Comparison of ENCODE assay signal across 22 cellular contexts in genomic region chr9:4081549-4081895, GRCh38.
DNase-seq lines count a peak whose midpoint lies in the region; ATAC-seq and TF ChIP-seq lines count a peak whose summit lies in the region.
"Had no signal": no experiment of that assay in that cellular context is flagged by ENCODE, and none has a peak within 500 bp of the region (broad histone marks: within the 10 kb centered on the region; RNA-seq: fewer than 3 reads in every experiment).

No MANE protein-coding gene starts in this region.

- peak overlapping the region; percentile 26 for H2BK15ac ChIP-seq in mesenchymal stem cell (ENCODE audit: low read depth, poor library complexity, severe bottlenecking)

- H3K14ac ChIP-seq in mesenchymal stem cell (ENCODE audit: low read length in 2 of 2), result no peak overlapping the region

- no peak for ATAC-seq in activated CD8-positive, alpha-beta T cell treated with anti-CD3 and anti-CD28 coated beads, Interleukin-2, amount 10 ng/mL, durations not matched to agents 7 days and 5 days
- ATAC-seq in GM21619 (IDR thresholded peaks at IDR 0.05; ENCODE audit: unreplicated experiment), result no peak
- ATAC-seq: activated naive CD4-positive, alpha-beta T cell treated with anti-CD3 and anti-CD28 coated beads, Interleukin-2, amount 50 U/mL, for 72 hours; activated T-helper 17 cell treated with anti-CD3 and anti-CD28 coated beads, Interleukin-2, amount 50 U/mL, for 72 hours; left ventricle myocardium superior; sciatic nerve had no signal

- H3K23ac ChIP-seq in mesenchymal stem cell (ENCODE audit: low read length in 2 of 2), result no peak overlapping the region

- H2BK120ac ChIP-seq in mesenchymal stem cell (ENCODE audit: low read depth, low read length), result no peak overlapping the region

- H3K9me3 Mint-ChIP-seq in activated CD8-positive, alpha-beta T cell treated with anti-CD3 and anti-CD28 coated beads, Interleukin-2, amount 10 ng/mL, durations not matched to agents 7 days and 5 days (ENCODE audit: insufficient read depth), result no peaks in the 10 kb centered on the region
- H3K9me3 Mint-ChIP-seq: activated T-helper 17 cell treated with anti-CD3 and anti-CD28 coated beads, Interleukin-2, amount 50 U/mL, for 72 hours; stimulated activated naive CD8-positive, alpha-beta T cell treated with anti-CD3 and anti-CD28 coated beads, Interleukin-15, Interleukin-2, amounts not matched to agents 100 ng/mL and 50 ng/mL, for 24 hours had no signal

- POLR2A ChIA-PET in HEK293 (lab: Yijun Ruan, JAX), result no interaction called here
- POLR2A ChIA-PET in activated CD8-positive, alpha-beta T cell treated with anti-CD3 and anti-CD28 coated beads, Interleukin-2, amount 10 ng/mL, durations not matched to agents 7 days and 5 days (lab: Charles Lee), result no interaction called here

- no peak overlapping the region for H2BK5ac ChIP-seq in mesenchymal stem cell (ENCODE audit: low read depth, low read length, poor library complexity, severe bottlenecking)

- no peak for DNase-seq in dorsolateral prefrontal cortex
- DNase-seq in mesenchymal stem cell, result peak; percentile 74
- DNase-seq in brain microvascular endothelial cell, result no peak
- DNase-seq in NCI-H69 (lab: John Stamatoyannopoulos, UW), result no peak
- no peak for DNase-seq in activated CD8-positive, alpha-beta T cell treated with anti-CD3 and anti-CD28 coated beads, Interleukin-2, amount 10 ng/mL, durations not matched to agents 7 days and 5 days
- DNase-seq: activated CD4-positive, alpha-beta T cell treated with anti-CD3 and anti-CD28 coated beads, Interleukin-2, amount 50 U/mL, for 4 hours; activated CD8-positive, alpha-beta memory T cell treated with anti-CD3 and anti-CD28 coated beads, Interleukin-2, amount 50 U/mL, for 48 hours; CD4-positive, alpha-beta T cell; central memory CD4-positive, alpha-beta T cell; left ventricle myocardium superior; NCI-H187; NCI-H774; OCI-M1; T-helper 9 cell had no signal

- no peaks in the 10 kb centered on the region for H3K9me3 ChIP-seq in HEK293 (ENCODE audit: control insufficient read depth, insufficient read depth, low read depth, low read length)
- H3K9me3 ChIP-seq in mesenchymal stem cell (ENCODE audit: control insufficient read depth, low read length), result no peaks in the 10 kb centered on the region
- H3K9me3 ChIP-seq: tibial nerve had no signal

- no peak overlapping the region for H2AK5ac ChIP-seq in mesenchymal stem cell (ENCODE audit: low read length, severe bottlenecking)

- intact Hi-C loops in dorsolateral prefrontal cortex (cut with DNase I), result no loop called here

- H3K4me1 ChIP-seq in HEK293 (ENCODE audit: control insufficient read depth, insufficient read depth, low read length) (no peaks in the 10 kb centered on the region), mesenchymal stem cell (ENCODE audit: control insufficient read depth, insufficient read depth, low read depth, low read length) (peaks cover 6% of the 10 kb centered on the region)

- WGBS in mesenchymal stem cell, result 24% methylated on average over 2 of the region's 3 CpGs

- H3K18ac ChIP-seq in mesenchymal stem cell (ENCODE audit: low read depth in 1 of 2, low read length in 2 of 2), result peak overlapping the region in 1 of 2 experiments; percentile 55

- H3K4me3 ChIP-seq in HEK293 (ENCODE audit: low read depth, low read length) (no peak overlapping the region), dorsolateral prefrontal cortex (peak overlapping the region in 10 of 59 donors; percentile 7 to 37 (median 22)), mesenchymal stem cell (ENCODE audit: insufficient read depth in 1 of 2, low read depth in 1 of 2, low read length in 2 of 2) (no peak overlapping the region), brain microvascular endothelial cell (ENCODE audit: low read depth, low read length) (no peak overlapping the region)
- H3K4me3 ChIP-seq: neural progenitor cell, tibial nerve had no signal

- no peak overlapping the region for H3K4me2 ChIP-seq in mesenchymal stem cell (ENCODE audit: low read length, poor library complexity, severe bottlenecking)
- H3K4me2 ChIP-seq: neural progenitor cell had no signal

- peaks cover 25% of the 10 kb centered on the region for H3K79me1 ChIP-seq in mesenchymal stem cell (replicated peaks; ENCODE audit: low read length, poor library complexity, severe bottlenecking)

- no peak for TF ChIP-seq CTCF in HEK293 (tag by site-specific recombination; IDR thresholded peaks at IDR 0.05)
- TF ChIP-seq CTCF in dorsolateral prefrontal cortex (IDR thresholded peaks at IDR 0.05 in 54 of 56, conservative IDR thresholded peaks at IDR 0.05 in 2 of 56; ENCODE audit: low read depth in 1 of 56, partially characterized antibody in 56 of 56), result no peak
- TF ChIP-seq CTCF in brain microvascular endothelial cell (IDR thresholded peaks at IDR 0.05; ENCODE audit: low read depth, low read length, missing control alignments), result no peak

- peak overlapping the region; percentile 10 for H3K9ac ChIP-seq in mesenchymal stem cell (ENCODE audit: low read length)
- H3K9ac ChIP-seq: neural progenitor cell had no signal

- no peaks in the 10 kb centered on the region for H3K27me3 ChIP-seq in dorsolateral prefrontal cortex
- no peaks in the 10 kb centered on the region for H3K27me3 ChIP-seq in mesenchymal stem cell (ENCODE audit: control insufficient read depth in 1 of 2, insufficient read depth in 1 of 2, low read length in 2 of 2)
- H3K27me3 ChIP-seq in brain microvascular endothelial cell (replicated peaks), result no peaks in the 10 kb centered on the region
- H3K27me3 ChIP-seq: neural progenitor cell, tibial nerve had no signal

- in situ Hi-C loops in brain microvascular endothelial cell (cut with HindIII; ENCODE audit: low pct_ligation_motif_present, low sequenced_read_pairs), result no loop called here

- no peaks in the 10 kb centered on the region for H3K36me3 Mint-ChIP-seq in activated CD8-positive, alpha-beta T cell treated with anti-CD3 and anti-CD28 coated beads, Interleukin-2, amount 10 ng/mL, durations not matched to agents 7 days and 5 days (ENCODE audit: low read depth)

- peaks cover 5% of the 10 kb centered on the region for H3K27me3 Mint-ChIP-seq in activated CD8-positive, alpha-beta T cell treated with anti-CD3 and anti-CD28 coated beads, Interleukin-2, amount 10 ng/mL, durations not matched to agents 7 days and 5 days (ENCODE audit: low read depth)

- H4K8ac ChIP-seq in mesenchymal stem cell (ENCODE audit: low read length), result no peak overlapping the region

- no peak overlapping the region for H4K91ac ChIP-seq in mesenchymal stem cell (ENCODE audit: low read length)

- peak overlapping the region in 1 of 2 experiments; percentile 55 for H2BK12ac ChIP-seq in mesenchymal stem cell (ENCODE audit: low read length in 2 of 2)

- no peak overlapping the region for H3K27ac ChIP-seq in HEK293 (ENCODE audit: extremely low read depth, low read depth, low read length)
- H3K27ac ChIP-seq in dorsolateral prefrontal cortex, result peak overlapping the region in 30 of 59 donors; percentile 1 to 75 (median 37)
- H3K27ac ChIP-seq in mesenchymal stem cell (ENCODE audit: low read length, poor library complexity, severe bottlenecking), result no peak overlapping the region
- no peak overlapping the region for H3K27ac ChIP-seq in brain microvascular endothelial cell
- H3K27ac ChIP-seq: neural progenitor cell, tibial nerve had no signal

- H3K27ac Mint-ChIP-seq in activated CD8-positive, alpha-beta T cell treated with anti-CD3 and anti-CD28 coated beads, Interleukin-2, amount 10 ng/mL, durations not matched to agents 7 days and 5 days, result no peak overlapping the region
- H3K27ac Mint-ChIP-seq: activated naive CD4-positive, alpha-beta T cell treated with anti-CD3 and anti-CD28 coated beads, Interleukin-2, amount 50 U/mL, for 72 hours; activated T-helper 17 cell treated with anti-CD3 and anti-CD28 coated beads, Interleukin-2, amount 50 U/mL, for 72 hours; CD4-positive, alpha-beta T cell; neural progenitor cell; stimulated activated naive CD8-positive, alpha-beta T cell treated with anti-CD3 and anti-CD28 coated beads, Interleukin-15, Interleukin-2, amounts not matched to agents 100 ng/mL and 50 ng/mL, for 24 hours had no signal

- no peaks in the 10 kb centered on the region for H3K4me1 Mint-ChIP-seq in activated CD8-positive, alpha-beta T cell treated with anti-CD3 and anti-CD28 coated beads, Interleukin-2, amount 10 ng/mL, durations not matched to agents 7 days and 5 days (ENCODE audit: low read depth)
- H3K4me1 Mint-ChIP-seq: activated T-helper 17 cell treated with anti-CD3 and anti-CD28 coated beads, Interleukin-2, amount 50 U/mL, for 72 hours had no signal

- CTCF ChIA-PET in HEK293 (lab: Yijun Ruan, JAX), result interaction anchor here (1.1 to 1.5 kb wide), 3 partner anchors 9 to 259 kb away, joined by 3 to 6 read pairs (median 5); no protein-coding TSS in a partner anchor
- CTCF ChIA-PET in activated CD8-positive, alpha-beta T cell treated with anti-CD3 and anti-CD28 coated beads, Interleukin-2, amount 10 ng/mL, durations not matched to agents 7 days and 5 days (lab: Charles Lee), result no interaction called here

- H2AFZ ChIP-seq in mesenchymal stem cell (ENCODE audit: low read depth, low read length), result no peak overlapping the region
- H2AFZ ChIP-seq: neural progenitor cell had no signal

- H3K4ac ChIP-seq in mesenchymal stem cell (ENCODE audit: low read depth in 1 of 2, low read length in 2 of 2), result no peak overlapping the region

- no peak overlapping the region for H3K4me3 Mint-ChIP-seq in activated CD8-positive, alpha-beta T cell treated with anti-CD3 and anti-CD28 coated beads, Interleukin-2, amount 10 ng/mL, durations not matched to agents 7 days and 5 days
- H3K4me3 Mint-ChIP-seq: activated T-helper 17 cell treated with anti-CD3 and anti-CD28 coated beads, Interleukin-2, amount 50 U/mL, for 72 hours; CD4-positive, alpha-beta T cell; neural progenitor cell; stimulated activated naive CD8-positive, alpha-beta T cell treated with anti-CD3 and anti-CD28 coated beads, Interleukin-15, Interleukin-2, amounts not matched to agents 100 ng/mL and 50 ng/mL, for 24 hours had no signal

- H3K36me3 ChIP-seq in HEK293 (ENCODE audit: control insufficient read depth in 2 of 2, insufficient read depth in 1 of 2, low read length in 2 of 2) (no peaks in the 10 kb centered on the region), mesenchymal stem cell (ENCODE audit: control insufficient read depth in 1 of 2, insufficient read depth in 2 of 2, low read depth in 1 of 2, low read length in 2 of 2) (peaks cover 3 to 7% of the 10 kb centered on the region in 2 experiments), brain microvascular endothelial cell (replicated peaks) (no peaks in the 10 kb centered on the region)
- H3K36me3 ChIP-seq: neural progenitor cell, tibial nerve had no signal

TF ChIP-seq in HEK293, 187 proteins besides CTCF, POLR2A, EP300 and RAD21 (continues in another document):
- TF ChIP-seq ZNF335 (tag by site-specific recombination; conservative IDR thresholded peaks at IDR 0.05), result no peak
- no peak for TF ChIP-seq YY1 (tag by site-specific recombination; IDR thresholded peaks at IDR 0.05)
- no peak for TF ChIP-seq ZNF521 (tag by site-specific recombination; IDR thresholded peaks at IDR 0.05)
- TF ChIP-seq ZNF324 (tag by site-specific recombination; IDR thresholded peaks at IDR 0.05), result no peak

Comparison
In these comparisons a context has a peak if more than half of its experiments do, and no peak if none do; other contexts are left out.
1. H3K27ac ChIP-seq: peak in dorsolateral prefrontal cortex (30 of 59); none in HEK293 (single experiment), mesenchymal stem cell (single experiment) and brain microvascular endothelial cell (single experiment).